In the genomic region with DNA sequence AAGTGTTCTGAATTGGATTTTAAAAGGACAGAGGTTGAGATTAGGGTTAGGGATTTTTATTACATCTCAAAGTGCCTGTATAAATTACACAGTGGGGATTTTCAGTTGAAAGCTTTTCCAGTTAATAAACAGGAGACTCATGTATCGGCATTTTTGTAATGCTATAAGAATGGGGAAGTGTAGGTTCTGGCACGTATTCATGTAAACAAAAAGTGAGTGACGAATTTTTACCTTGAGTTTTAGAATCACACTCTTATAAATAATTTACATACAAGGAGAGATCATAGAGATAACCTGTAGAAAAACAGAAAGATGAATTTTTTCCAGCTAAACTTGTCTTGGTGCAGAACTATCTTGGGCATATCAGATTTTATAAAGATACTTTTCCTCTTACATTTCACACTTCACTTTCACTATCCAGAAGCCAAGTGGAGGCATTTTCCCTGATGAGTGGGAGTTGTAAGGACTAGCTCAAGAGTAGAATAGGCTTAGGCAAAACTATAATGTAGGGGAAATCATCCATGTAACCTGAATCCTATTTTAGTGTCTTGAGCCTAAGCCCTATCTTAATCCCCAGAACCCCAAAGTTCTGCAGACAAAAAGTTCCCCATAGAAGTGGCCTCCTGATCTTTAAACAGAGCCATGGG, we compare ENCODE assay signal across 10 cellular contexts. TPM values are rescaled to one million over a fixed set of nuclear protein-coding genes. Genes with fewer than 3 reads are reported as not detected.
A peak's percentile ranks its signal among the peaks of the same experiment; 100 is the strongest.
DNase-seq lines count a peak whose midpoint lies in the region; ATAC-seq and TF ChIP-seq lines count a peak whose summit lies in the region.
"Had no signal": no experiment of that assay in that cellular context is flagged by ENCODE, and none has a peak within 500 bp of the region (broad histone marks: within the 10 kb centered on the region; RNA-seq: fewer than 3 reads in every experiment).

No MANE protein-coding gene starts in this region.

- intact Hi-C loops in mammary epithelial cell (cut with micrococcal nuclease), result loop anchor here (1.0 kb wide), 1 partner anchor 88 kb away; no protein-coding TSS in a partner anchor

- no peak for TF ChIP-seq CTCF in mammary epithelial cell (conservative IDR thresholded peaks at IDR 0.05 in 1 of 2, IDR thresholded peaks at IDR 0.05 in 1 of 2; ENCODE audit: extremely low read depth in 1 of 2, insufficient read depth in 1 of 2, low read depth in 1 of 2, low read length in 2 of 2)
- no peak for TF ChIP-seq CTCF in neural progenitor cell (IDR thresholded peaks at IDR 0.05)

- H3K27ac Mint-ChIP-seq in neural progenitor cell, result peak overlapping the region; percentile 1

- in situ Hi-C loops in mammary epithelial cell (cut with MboI; ENCODE audit: low sequenced_read_pairs in 2 of 2), result no loop called here

- no peak overlapping the region for H3K4me3 Mint-ChIP-seq in neural progenitor cell

- H3K4me3 ChIP-seq in GM08714 (ENCODE audit: low read length), result peak overlapping the region; percentile 50; the same call in 1 of the 2 replicates
- H3K4me3 ChIP-seq in mammary epithelial cell (replicated peaks in 1 of 3; ENCODE audit: insufficient read depth in 1 of 3, low read depth in 2 of 3, low read length in 3 of 3), result no peak overlapping the region
- no peak overlapping the region for H3K4me3 ChIP-seq in neural progenitor cell
- H3K4me3 ChIP-seq: vagina had no signal

- H3K4me2 ChIP-seq in mammary epithelial cell (ENCODE audit: insufficient read depth, low read depth, low read length) (peak overlapping the region; percentile 70), neural progenitor cell (peak overlapping the region; percentile 39)

- peaks cover 33% of the 10 kb centered on the region for H3K4me1 ChIP-seq in mammary epithelial cell (ENCODE audit: insufficient read depth, low read length)
- peaks cover 18% of the 10 kb centered on the region for H3K4me1 ChIP-seq in neural progenitor cell

- peak overlapping the region; percentile 96 for H3K27ac ChIP-seq in mammary epithelial cell (ENCODE audit: insufficient read depth, low read depth, low read length)
- no peak overlapping the region for H3K27ac ChIP-seq in neural progenitor cell
- H3K27ac ChIP-seq: vagina had no signal

- no TSS peak for BruUV-seq in mammary epithelial cell (replicated peaks; lab: Mats Ljungman, UMichigan)

- H3K4me1 Mint-ChIP-seq in neural progenitor cell, result peaks cover 23% of the 10 kb centered on the region

- CTCF ChIA-PET in mammary epithelial cell (lab: Charles Lee; ENCODE audit: low non-redundant PET), result no interaction called here

- H4K20me1 ChIP-seq in mammary epithelial cell (ENCODE audit: insufficient read depth, low read length) (no peaks in the 10 kb centered on the region), neural progenitor cell (ENCODE audit: low read depth) (no peaks in the 10 kb centered on the region)

- H3K27me3 ChIP-seq in mammary epithelial cell (ENCODE audit: insufficient read depth, low read length) (no peaks in the 10 kb centered on the region), neural progenitor cell (no peaks in the 10 kb centered on the region)
- H3K27me3 ChIP-seq: vagina had no signal

- H2AFZ ChIP-seq in mammary epithelial cell (ENCODE audit: low read depth, low read length) (peak overlapping the region; percentile 50), neural progenitor cell (replicated peaks) (peak overlapping the region; percentile 18)

- peaks cover 3% of the 10 kb centered on the region for H3K27me3 Mint-ChIP-seq in neural progenitor cell (ENCODE audit: insufficient read depth, low read depth)

- H3K36me3 ChIP-seq in mammary epithelial cell (ENCODE audit: insufficient read depth, low read length) (no peaks in the 10 kb centered on the region), neural progenitor cell (no peaks in the 10 kb centered on the region)
- H3K36me3 ChIP-seq: vagina had no signal

- H3K9me3 ChIP-seq in mammary epithelial cell (replicated peaks; ENCODE audit: insufficient read depth, low read length) (no peaks in the 10 kb centered on the region), neural progenitor cell (ENCODE audit: low read depth) (no peaks in the 10 kb centered on the region)
- H3K9me3 ChIP-seq: vagina had no signal

- H3F3A ChIP-seq in neural progenitor cell (ENCODE audit: low read depth), result no peaks in the 10 kb centered on the region

- dilution Hi-C loops in mammary epithelial cell (cut with HindIII; ENCODE audit: low sequenced_read_pairs), result no loop called here

- no peaks in the 10 kb centered on the region for H3K9me3 Mint-ChIP-seq in neural progenitor cell

- no peak for ATAC-seq in HG03520 (IDR thresholded peaks at IDR 0.05; ENCODE audit: unreplicated experiment)
- no peak for ATAC-seq in HG03469 (IDR thresholded peaks at IDR 0.05; ENCODE audit: unreplicated experiment)

- peak overlapping the region; percentile 56 for H3K9ac ChIP-seq in mammary epithelial cell (ENCODE audit: insufficient read depth, low read length)
- no peak overlapping the region for H3K9ac ChIP-seq in neural progenitor cell

- DNase-seq in NAMALWA (ENCODE audit: low spot score), result peak; percentile 46
- peak; percentile 82 for DNase-seq in mammary epithelial cell
- peak; percentile 34 for DNase-seq in neural progenitor cell (ENCODE audit: low spot score)
- no peak for DNase-seq in HuH-7.5 (ENCODE audit: low spot score)
- no peak for DNase-seq in stimulated activated CD4-positive, alpha-beta T cell treated with anti-CD3 and anti-CD28 coated beads, Interleukin-2, amount 100 ng/mL, for 48 hours
- DNase-seq: posterior cingulate gyrus had no signal

- H3K79me2 ChIP-seq in mammary epithelial cell (ENCODE audit: insufficient read depth, low read length) (no peaks in the 10 kb centered on the region), neural progenitor cell (ENCODE audit: low read depth) (no peaks in the 10 kb centered on the region)

- 2% methylated on average over 3 of the region's 3 CpGs for WGBS in mammary epithelial cell (ENCODE audit: low coverage, missing lambda C conversion rate)

- H3K36me3 Mint-ChIP-seq in neural progenitor cell, result no peaks in the 10 kb centered on the region

RNA-seq across cellular contexts. Expression of gene CD47, which starts 42.0 kb away (rescaled TPM):
- total RNA-seq in mammary epithelial cell (10 to 100 TPM; 65.0 to 68.5 TPM), neural progenitor cell (ENCODE audit: low replicate concordance) (81.3 and 102 TPM in 2 replicates)
- polyA plus RNA-seq in mammary epithelial cell, result 34.4 TPM
- polyA minus RNA-seq in mammary epithelial cell, result 34.3 TPM

Comparison
In these comparisons a context has a peak if more than half of its experiments do, and no peak if none do; other contexts are left out.
1. DNase-seq: peak in NAMALWA (single experiment), mammary epithelial cell (single experiment) and neural progenitor cell (single experiment); none in HuH-7.5 (single experiment) and stimulated activated CD4-positive, alpha-beta T cell treated with anti-CD3 and anti-CD28 coated beads, Interleukin-2, amount 100 ng/mL, for 48 hours (0 of 2).